In the genomic region with DNA sequence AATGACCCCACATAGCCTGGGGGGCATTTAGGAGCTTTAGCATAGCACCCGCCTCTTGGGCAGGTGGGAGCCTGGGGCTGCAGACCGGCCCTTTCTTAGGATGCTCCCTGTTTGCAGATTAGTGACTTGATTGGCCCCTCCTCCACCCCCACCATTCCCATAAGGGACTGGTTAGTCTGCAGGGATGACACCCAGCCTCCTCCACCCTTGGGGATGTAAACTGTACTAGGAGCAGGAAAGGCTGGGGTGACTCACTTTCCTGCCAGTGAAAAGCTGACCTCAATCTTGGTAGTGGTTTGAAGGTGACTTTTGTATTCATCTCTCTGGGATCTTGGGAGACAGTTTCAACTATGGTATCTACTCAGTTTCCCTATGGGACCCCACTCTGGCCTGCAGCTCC, we compare ENCODE assay signal across 13 cellular contexts. TPM values are rescaled to one million over a fixed set of nuclear protein-coding genes. Genes with fewer than 3 reads are reported as not detected.
A peak's percentile ranks its signal among the peaks of the same experiment; 100 is the strongest.
DNase-seq lines count a peak whose midpoint lies in the region; ATAC-seq and TF ChIP-seq lines count a peak whose summit lies in the region.
"Had no signal": no experiment of that assay in that cellular context is flagged by ENCODE, and none has a peak within 500 bp of the region (broad histone marks: within the 10 kb centered on the region; RNA-seq: fewer than 3 reads in every experiment).

No MANE protein-coding gene starts in this region.

- 0 out of 2 replicates have a peak overlapping the region, but pooled peaks have one; percentile 7 for H3K4me3 ChIP-seq in ACC112 (ENCODE audit: low read depth, low read length)
- H3K4me3 ChIP-seq in hepatocyte = no peak overlapping the region

- DNase-seq in HPDE6-E6E7 (ENCODE audit: extremely low spot score) (peak; percentile 66), amniotic stem cell (lab: John Stamatoyannopoulos, UW) (peak; percentile 15), hepatocyte (ENCODE audit: low spot score) (peak; percentile 23), NCI-H510A (lab: John Stamatoyannopoulos, UW) (no peak), NCI-H146 treated with DMSO at 0.1 percent for 48 hours (lab: John Stamatoyannopoulos, UW; ENCODE audit: unreplicated experiment) (no peak), sciatic nerve (ENCODE audit: low spot score) (no peak), NCI-H2081 (lab: John Stamatoyannopoulos, UW) (no peak)
- DNase-seq: activated T-cell treated with anti-CD3 and anti-CD28 coated beads, Interleukin-2, amount 50 U/mL, for 72 hours; CD4-positive, CD25-positive, alpha-beta regulatory T cell; cortex of kidney; NCI-H774 had no signal

- H4K20me1 ChIP-seq in hepatocyte (ENCODE audit: insufficient read depth, poor library complexity, severe bottlenecking) = peaks cover 11% of the 10 kb centered on the region

- intact Hi-C loops in sciatic nerve (cut with DNase I) = no loop called here

- ATAC-seq in sciatic nerve = no peak
- ATAC-seq: activated T-cell treated with anti-CD3 and anti-CD28 coated beads, Interleukin-2, amount 50 U/mL, for 72 hours had no signal

- no peak overlapping the region for H2AFZ ChIP-seq in ACC112 (ENCODE audit: low read length, unreplicated experiment)
- H2AFZ ChIP-seq in hepatocyte = no peak overlapping the region

- 87% methylated on average over 2 of the region's 2 CpGs for WGBS in hepatocyte (ENCODE audit: low lambda C conversion rate, missing lambda C conversion rate)

- no peak overlapping the region for H3K4me2 ChIP-seq in hepatocyte

- no peaks in the 10 kb centered on the region for H3K9me2 ChIP-seq in hepatocyte (replicated peaks; ENCODE audit: insufficient read depth)

- peaks cover 54% of the 10 kb centered on the region for H3K79me2 ChIP-seq in ACC112 (ENCODE audit: control insufficient read depth, insufficient read depth, low read length, unreplicated experiment)
- peaks cover 81% of the 10 kb centered on the region for H3K79me2 ChIP-seq in hepatocyte

- H3K4me1 ChIP-seq in ACC112 (ENCODE audit: control insufficient read depth, insufficient read depth, low read length, unreplicated experiment) (peaks cover 33% of the 10 kb centered on the region), hepatocyte (ENCODE audit: insufficient read depth) (no peaks in the 10 kb centered on the region)

- no peaks in the 10 kb centered on the region for H3K27me3 ChIP-seq in ACC112 (ENCODE audit: insufficient read depth, low read length)
- no peaks in the 10 kb centered on the region for H3K27me3 ChIP-seq in hepatocyte

- TF ChIP-seq CTCF in hepatocyte (IDR thresholded peaks at IDR 0.05; ENCODE audit: poor library complexity) = no peak

- no peaks in the 10 kb centered on the region for H3K9me3 ChIP-seq in hepatocyte (ENCODE audit: low read depth)

- H3K36me3 ChIP-seq in ACC112 (ENCODE audit: insufficient read depth, low read length) (peaks cover 4% of the 10 kb centered on the region; the same call in 1 of the 2 replicates), hepatocyte (replicated peaks; ENCODE audit: insufficient read depth, low read depth) (no peaks in the 10 kb centered on the region)

- H3K27ac ChIP-seq in ACC112 (ENCODE audit: low read depth, low read length) (peak overlapping the region; percentile 33; the same call in 1 of the 2 replicates), hepatocyte (no peak overlapping the region)
- H3K27ac ChIP-seq: VCaP had no signal

RNA-seq across cellular contexts. Expression of gene CTIF, which starts 24.2 kb away (rescaled TPM):
- total RNA-seq in hepatocyte (24.0 and 27.9 TPM in 2 replicates), sciatic nerve (81.9 TPM)
- polyA plus RNA-seq in hepatocyte = 22.1 and 24.9 TPM in 2 replicates

Comparison
In these comparisons a context has a peak if more than half of its experiments do, and no peak if none do; other contexts are left out.
1. DNase-seq: peak in HPDE6-E6E7 (single experiment), amniotic stem cell (single experiment) and hepatocyte (single experiment); none in NCI-H510A (single experiment), NCI-H146 treated with DMSO at 0.1 percent for 48 hours (single experiment), sciatic nerve (single experiment) and NCI-H2081 (0 of 2).